ENCODE assay signal across 20 cellular contexts in genomic region chr4:153228512-153229145, GRCh38. TPM values are rescaled to one million over a fixed set of nuclear protein-coding genes. Genes with fewer than 3 reads are reported as not detected.
A peak's percentile ranks its signal among the peaks of the same experiment; 100 is the strongest.
DNase-seq lines count a peak whose midpoint lies in the region; ATAC-seq and TF ChIP-seq lines count a peak whose summit lies in the region.
"Had no signal": no experiment of that assay in that cellular context is flagged by ENCODE, and none has a peak within 500 bp of the region (broad histone marks: within the 10 kb centered on the region; RNA-seq: fewer than 3 reads in every experiment).

No MANE protein-coding gene starts in this region.

- no peaks in the 10 kb centered on the region for H3K9me3 ChIP-seq in trophoblast cell (ENCODE audit: insufficient read depth, low read depth, low read length)
- H3K9me3 ChIP-seq: uterus had no signal

- no peaks in the 10 kb centered on the region for H3K36me3 ChIP-seq in trophoblast cell (ENCODE audit: control insufficient read depth in 1 of 2, insufficient read depth in 2 of 2, low read length in 2 of 2)
- H3K36me3 ChIP-seq: uterus had no signal

- no peak overlapping the region for H4K8ac ChIP-seq in trophoblast cell (ENCODE audit: low read depth, low read length)

- ATAC-seq in HG03457 (IDR thresholded peaks at IDR 0.05; ENCODE audit: unreplicated experiment), result no peak

- H3K4me1 ChIP-seq in trophoblast cell (ENCODE audit: control insufficient read depth in 1 of 2, insufficient read depth in 2 of 2, low read length in 2 of 2), result peaks cover 0 to 2% of the 10 kb centered on the region in 2 experiments

- no peaks in the 10 kb centered on the region for H3K79me2 ChIP-seq in trophoblast cell (ENCODE audit: control insufficient read depth, insufficient read depth, low read length, poor library complexity)

- no peak overlapping the region for H2BK5ac ChIP-seq in trophoblast cell (ENCODE audit: low read depth, low read length, poor library complexity)

- no peak overlapping the region for H2AFZ ChIP-seq in trophoblast cell (ENCODE audit: insufficient read depth, low read length, poor library complexity)
- H2AFZ ChIP-seq: hepatocyte had no signal

- no peaks in the 10 kb centered on the region for H3K27me3 ChIP-seq in trophoblast cell (ENCODE audit: insufficient read depth, low read length)
- H3K27me3 ChIP-seq: hepatocyte, uterus had no signal

- no peak overlapping the region for H2AK5ac ChIP-seq in trophoblast cell (ENCODE audit: low read length)

- no peak overlapping the region for H3K9ac ChIP-seq in trophoblast cell (ENCODE audit: low read length)

- no peak overlapping the region for H3K27ac ChIP-seq in trophoblast cell (ENCODE audit: low read depth, low read length)
- H3K27ac ChIP-seq: hepatocyte, uterus had no signal

- H3K4me2 ChIP-seq in trophoblast cell (ENCODE audit: low read length), result no peak overlapping the region
- H3K4me2 ChIP-seq: hepatocyte had no signal

- H3K23ac ChIP-seq in trophoblast cell (ENCODE audit: low read length), result no peak overlapping the region

- H2BK12ac ChIP-seq in trophoblast cell (ENCODE audit: low read length), result no peak overlapping the region

- no peak overlapping the region for H4K91ac ChIP-seq in trophoblast cell (ENCODE audit: low read depth, low read length)

- no peak overlapping the region for H4K12ac ChIP-seq in trophoblast cell (ENCODE audit: low read depth, low read length)

- no peak overlapping the region for H3K18ac ChIP-seq in trophoblast cell (ENCODE audit: low read length)

- no peaks in the 10 kb centered on the region for H3K79me1 ChIP-seq in trophoblast cell (ENCODE audit: low read length)

- H2BK120ac ChIP-seq in trophoblast cell (ENCODE audit: insufficient read depth, low read length, poor library complexity), result no peak overlapping the region

- no peak overlapping the region for H3K4ac ChIP-seq in trophoblast cell (ENCODE audit: low read depth, low read length)

- TF ChIP-seq CTCF in fibroblast of pulmonary artery (IDR thresholded peaks at IDR 0.05; ENCODE audit: low read length, missing control alignments), result no peak

- WGBS in trophoblast cell (ENCODE audit: extremely low coverage, insufficient coverage, insufficient read length), result no CpG with 5 or more reads among the region's 6 CpGs

- DNase-seq in GDM1 (lab: John Stamatoyannopoulos, UW) (peak; percentile 22), UCSD-AML1 (lab: John Stamatoyannopoulos, UW; ENCODE audit: unreplicated experiment) (peak; percentile 20), fibroblast of pulmonary artery (ENCODE audit: low read depth) (peak; percentile 46), pons (ENCODE audit: low spot score) (peak; percentile 78), trophoblast cell (no peak), GM19238 (ENCODE audit: insufficient read length, low spot score) (no peak)
- DNase-seq in stimulated activated CD8-positive, alpha-beta memory T cell treated with anti-CD3 and anti-CD28 coated beads, Interleukin-4, amount 100 ng/mL, for 48 hours, result no peak
- DNase-seq: activated CD4-positive, alpha-beta T cell treated with anti-CD3 and anti-CD28 coated beads, Interleukin-2, amount 50 U/mL, for 1 hour; activated CD8-positive, alpha-beta memory T cell treated with anti-CD3 and anti-CD28 coated beads, Interleukin-2, amount 50 U/mL, for 4 hours; activated gamma-delta T cell treated with Interleukin-2 at 50 U/mL for 16 hours; CD4-positive, alpha-beta T cell; naive B cell; NCI-H1105; NCI-H2081 treated with DMSO at 0.1 percent for 48 hours; NCI-H524 treated with DMSO at 0.1 percent for 48 hours; stimulated activated CD4-positive, alpha-beta T cell treated with anti-CD3 and anti-CD28 coated beads, Interleukin-2, amount 100 ng/mL, for 48 hours; uterus had no signal

- H3K14ac ChIP-seq in trophoblast cell (ENCODE audit: low read length), result no peak overlapping the region

- H3K4me3 ChIP-seq in fibroblast of pulmonary artery (replicated peaks; ENCODE audit: low read depth, low read length), result no peak overlapping the region
- H3K4me3 ChIP-seq in trophoblast cell (ENCODE audit: low read depth, low read length), result no peak overlapping the region
- H3K4me3 ChIP-seq: hepatocyte, lung, uterus had no signal

RNA-seq across cellular contexts. Expression of gene TRIM2, which starts 24.4 kb away (rescaled TPM):
- 3.4 and 4.1 TPM in 2 replicates for polyA plus RNA-seq in trophoblast cell (2013)

Comparison
In these comparisons a context has a peak if more than half of its experiments do, and no peak if none do; other contexts are left out.
1. DNase-seq: peak in GDM1 (single experiment), UCSD-AML1 (single experiment), fibroblast of pulmonary artery (single experiment) and pons (single experiment); none in stimulated activated CD8-positive, alpha-beta memory T cell treated with anti-CD3 and anti-CD28 coated beads, Interleukin-4, amount 100 ng/mL, for 48 hours (single experiment), trophoblast cell (0 of 2) and GM19238 (single experiment).